9 cellular contexts compared by ENCODE assay signal in the genomic region with DNA sequence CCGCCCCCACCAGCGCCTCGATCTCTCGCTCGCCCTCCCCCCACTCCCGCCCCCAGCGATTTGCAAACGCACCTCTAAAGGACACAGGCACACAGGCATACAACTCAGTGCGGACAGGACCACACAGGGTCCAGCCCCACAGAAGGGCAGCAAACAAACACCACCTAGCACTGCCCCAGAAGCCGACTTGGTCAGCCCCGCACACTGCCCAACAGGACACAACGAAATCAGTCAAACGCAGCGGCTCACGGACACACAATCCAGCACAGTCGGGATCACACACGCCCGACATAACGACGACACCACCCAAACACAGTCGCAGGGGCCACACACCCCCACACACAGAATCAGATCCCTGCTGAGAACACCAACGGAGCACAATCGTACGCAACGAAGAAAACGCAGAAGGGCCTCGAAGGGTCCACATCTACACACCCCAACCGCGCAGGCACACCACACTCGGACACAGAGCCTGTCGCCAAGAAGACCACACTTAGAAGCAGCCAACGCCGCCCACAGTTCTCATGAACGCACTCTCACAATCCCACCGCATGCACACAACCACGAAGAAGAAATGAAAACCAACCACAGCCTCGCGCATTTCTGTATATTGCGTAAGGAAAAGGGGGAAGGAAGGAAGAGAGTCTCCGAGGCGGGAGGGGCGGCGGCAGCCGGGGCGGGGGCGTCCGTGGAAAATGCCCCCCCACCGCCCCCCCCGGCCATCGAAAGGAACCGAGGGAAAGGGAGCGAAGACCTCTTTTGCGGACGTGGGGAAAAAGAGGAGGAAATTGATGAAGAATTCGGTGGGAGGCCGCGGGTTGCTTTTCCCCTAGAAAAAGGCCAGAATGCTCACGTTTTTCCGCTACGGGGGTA. TPM values are rescaled to one million over a fixed set of nuclear protein-coding genes. Genes with fewer than 3 reads are reported as not detected.
DNase-seq lines count a peak whose midpoint lies in the region; ATAC-seq, FAIRE-seq and TF ChIP-seq lines count a peak whose summit lies in the region.
"Had no signal": no experiment of that assay in that cellular context is flagged by ENCODE, and none has a peak within 500 bp of the region (broad histone marks: within the 10 kb centered on the region; RNA-seq: fewer than 3 reads in every experiment).

No MANE protein-coding gene starts in this region.

- peak overlapping the region; percentile 61 for H3K27ac Mint-ChIP-seq in activated T-cell treated with anti-CD3 and anti-CD28 coated beads, Interleukin-2, amount 50 U/mL, for 72 hours

- H3K9me3 ChIP-seq in AG04450 (ENCODE audit: control insufficient read depth, insufficient read depth, low read length): peaks cover 3% of the 10 kb centered on the region; the same call in 1 of the 2 replicates
- H3K9me3 ChIP-seq in HUES6 (ENCODE audit: control insufficient read depth, insufficient read depth, low read depth, low read length): no peaks in the 10 kb centered on the region
- no peaks in the 10 kb centered on the region for H3K9me3 ChIP-seq in pancreas
- no peaks in the 10 kb centered on the region for H3K9me3 ChIP-seq in BE2C
- H3K9me3 ChIP-seq in PC-3 (ENCODE audit: low read length): no peaks in the 10 kb centered on the region

- ATAC-seq in activated T-cell treated with anti-CD3 and anti-CD28 coated beads, Interleukin-2, amount 50 U/mL, for 72 hours (replicated peaks in 1 of 2): peak; percentile 59 to 66
- ATAC-seq in pancreas (peak in 3 of 4 donors; percentile 35 to 54 (median 42)), HG02642 (IDR thresholded peaks at IDR 0.05; ENCODE audit: poor library complexity, unreplicated experiment) (no peak), PC-3 (no peak)

- H3K36me3 ChIP-seq in HUES6 (ENCODE audit: control insufficient read depth, insufficient read depth, low read length): no peaks in the 10 kb centered on the region
- no peaks in the 10 kb centered on the region for H3K36me3 ChIP-seq in pancreas
- no peaks in the 10 kb centered on the region for H3K36me3 ChIP-seq in BE2C
- H3K36me3 ChIP-seq in PC-3 (ENCODE audit: low read depth, low read length): no peaks in the 10 kb centered on the region

- POLR2A ChIA-PET in AG04450 (lab: Yijun Ruan, JAX): no interaction called here
- POLR2A ChIA-PET in PC-3 (lab: Charles Lee; ENCODE audit: unreplicated experiment): no interaction called here

- peaks cover 34% of the 10 kb centered on the region for H3K4me1 Mint-ChIP-seq in activated T-cell treated with anti-CD3 and anti-CD28 coated beads, Interleukin-2, amount 50 U/mL, for 72 hours (ENCODE audit: low read depth)

- H3K4me2 ChIP-seq in PC-3 (ENCODE audit: low read length): no peak overlapping the region

- H3K9ac ChIP-seq in HUES6 (ENCODE audit: low read length) (no peak overlapping the region), PC-3 (ENCODE audit: low read length) (no peak overlapping the region)

- H3K4me1 ChIP-seq in HUES6 (ENCODE audit: control insufficient read depth, insufficient read depth, low read length) (peaks cover 37% of the 10 kb centered on the region), pancreas (peaks cover 0 to 5% (median 0%) of the 10 kb centered on the region in 3 donors), BE2C (no peaks in the 10 kb centered on the region), PC-3 (ENCODE audit: insufficient read depth, low read length) (no peaks in the 10 kb centered on the region)

- 6% methylated on average over 60 of the region's 60 CpGs for WGBS in pancreas, 2 donors

- H3K27ac ChIP-seq in AG04450 (ENCODE audit: low read depth, low read length): no peak overlapping the region
- no peak overlapping the region for H3K27ac ChIP-seq in HUES6 (ENCODE audit: low read depth, low read length)
- H3K27ac ChIP-seq in pancreas: no peak overlapping the region
- no peak overlapping the region for H3K27ac ChIP-seq in PC-3 (ENCODE audit: low read length)

- intact Hi-C loops in pancreas (cut with DNase I): no loop called here
- intact Hi-C loops in PC-3 (cut with micrococcal nuclease): no loop called here

- no peaks in the 10 kb centered on the region for H3F3A ChIP-seq in PC-3 (ENCODE audit: low read length, unreplicated experiment)

- H3K27me3 ChIP-seq in AG04450 (ENCODE audit: control insufficient read depth, insufficient read depth, low read length): peaks cover 95% of the 10 kb centered on the region
- peaks cover 100% of the 10 kb centered on the region for H3K27me3 ChIP-seq in HUES6 (ENCODE audit: control insufficient read depth, insufficient read depth, low read length)
- H3K27me3 ChIP-seq in pancreas: peaks cover 0 to 42% (median 3%) of the 10 kb centered on the region in 4 donors
- peaks cover 67% of the 10 kb centered on the region for H3K27me3 ChIP-seq in BE2C
- H3K27me3 ChIP-seq in PC-3 (ENCODE audit: low read length): peaks cover 39% of the 10 kb centered on the region

- H3K9me3 Mint-ChIP-seq in activated T-cell treated with anti-CD3 and anti-CD28 coated beads, Interleukin-2, amount 50 U/mL, for 72 hours: no peaks in the 10 kb centered on the region

- DNase-seq in AG04450 (ENCODE audit: low read depth, low spot score) (no peak), glomerular visceral epithelial cell (ENCODE audit: extremely low spot score) (peak; percentile 30), pancreas (peak in 1 of 6 donors; percentile 30), BE2C (no peak), PC-3 (no peak)
- DNase-seq in activated T-cell treated with anti-CD3 and anti-CD28 coated beads, Interleukin-2, amount 50 U/mL, for 72 hours: peak; percentile 53 to 60

- H3K4me3 Mint-ChIP-seq in activated T-cell treated with anti-CD3 and anti-CD28 coated beads, Interleukin-2, amount 50 U/mL, for 72 hours: peak overlapping the region; percentile 82 to 87

- CTCF ChIA-PET in AG04450 (lab: Charles Lee) (no interaction called here), PC-3 (lab: Charles Lee) (no interaction called here)

- H2AFZ ChIP-seq in PC-3 (ENCODE audit: low read length): no peak overlapping the region

- peaks cover 92% of the 10 kb centered on the region for H3K27me3 Mint-ChIP-seq in activated T-cell treated with anti-CD3 and anti-CD28 coated beads, Interleukin-2, amount 50 U/mL, for 72 hours (ENCODE audit: low read depth)

- H3K79me2 ChIP-seq in PC-3 (ENCODE audit: low read length): no peaks in the 10 kb centered on the region

- H3K36me3 Mint-ChIP-seq in activated T-cell treated with anti-CD3 and anti-CD28 coated beads, Interleukin-2, amount 50 U/mL, for 72 hours (ENCODE audit: insufficient read depth in 2 of 2): peaks cover 2 to 5% of the 10 kb centered on the region in 2 donors

- no peaks in the 10 kb centered on the region for H4K20me1 ChIP-seq in PC-3 (ENCODE audit: low read length)

- H3K4me3 ChIP-seq in AG04450 (ENCODE audit: low read depth, low read length) (peak overlapping the region; percentile 22), HUES6 (ENCODE audit: low read depth, low read length) (peak overlapping the region; percentile 51), pancreas (peak overlapping the region in 2 of 4 donors; percentile 8 to 22), BE2C (ENCODE audit: low read depth, low read length) (no peak overlapping the region), PC-3 (ENCODE audit: low read length) (no peak overlapping the region)

- no peaks in the 10 kb centered on the region for H3K9me2 ChIP-seq in PC-3 (replicated peaks; ENCODE audit: low read length)

- BruUV-seq in PC-3 (replicated peaks; lab: Mats Ljungman, UMichigan): no TSS peak

- no peak for FAIRE-seq in pancreas (lab: Jason Lieb, UNC)
- FAIRE-seq: GM18507 had no signal

- TF ChIP-seq CTCF in AG04450 (IDR thresholded peaks at IDR 0.05; ENCODE audit: low read depth, low read length) (no peak), pancreas (IDR thresholded peaks at IDR 0.05) (no peak), BE2C (IDR thresholded peaks at IDR 0.05; ENCODE audit: low read depth, low read length) (no peak), PC-3 (conservative IDR thresholded peaks at IDR 0.05; ENCODE audit: low read depth, low read length) (no peak)

RNA-seq across cellular contexts. Expression of gene TAL1, which starts 0.5 kb away (rescaled TPM):
- polyA plus RNA-seq in AG04450 (2011; rRNA removed) (not detected in 2 replicates), pancreas (1 to 10 TPM; 1.8 to 3.2 TPM)
- polyA minus RNA-seq in AG04450 (2011; rRNA and poly(A)+ RNA removed): not detected in 2 replicates
- under 1 TPM; 0.17 to 0.30 TPM for total RNA-seq in activated T-cell treated with anti-CD3 and anti-CD28 coated beads, Interleukin-2, amount 50 U/mL, for 72 hours
- total RNA-seq in pancreas (1 to 10 TPM in 2 of 6 donors, under 1 TPM in 4; 0.28 to 1.2 (median 0.39) TPM), PC-3 (2014; rRNA removed) (not detected in 2 replicates)
- 0.09 TPM for polyA plus RNA-seq in BE2C (2012; ENCODE audit: insufficient read depth, insufficient read length, low read depth)

RNA-seq across cellular contexts. Expression of gene PDZK1IP1, which starts 41.7 kb away (rescaled TPM):
- polyA plus RNA-seq in AG04450 (2011; rRNA removed) (not detected in 2 replicates), pancreas (10 to 100 TPM; 26.1 to 41.9 TPM)
- not detected in 2 replicates for polyA minus RNA-seq in AG04450 (2011; rRNA and poly(A)+ RNA removed)
- total RNA-seq in activated T-cell treated with anti-CD3 and anti-CD28 coated beads, Interleukin-2, amount 50 U/mL, for 72 hours: not detected
- total RNA-seq in pancreas (10 to 100 TPM; 26.6 to 55.9 (median 46.4) TPM), PC-3 (2014; rRNA removed) (not detected in 2 replicates)
- polyA plus RNA-seq in BE2C (2012; ENCODE audit: insufficient read depth, insufficient read length, low read depth): not detected

Comparison
In these comparisons a context has a peak if more than half of its experiments do, and no peak if none do; other contexts are left out.
1. DNase-seq: peak in activated T-cell treated with anti-CD3 and anti-CD28 coated beads, Interleukin-2, amount 50 U/mL, for 72 hours (2 of 2) and glomerular visceral epithelial cell (single experiment); none in AG04450 (single experiment), BE2C (single experiment) and PC-3 (single experiment).
2. H3K4me3 ChIP-seq: peak in AG04450 (single experiment) and HUES6 (single experiment); none in BE2C (single experiment) and PC-3 (single experiment).
3. ATAC-seq: peak in activated T-cell treated with anti-CD3 and anti-CD28 coated beads, Interleukin-2, amount 50 U/mL, for 72 hours (2 of 2) and pancreas (3 of 4); none in HG02642 (single experiment) and PC-3 (single experiment).
4. RNA of gene PDZK1IP1, which starts 41.7 kb away (total RNA-seq): 26.6 to 55.9 TPM in pancreas; not detected in activated T-cell treated with anti-CD3 and anti-CD28 coated beads, Interleukin-2, amount 50 U/mL, for 72 hours and not detected in PC-3; every median in the first group is over 10 times any median in the second.